ENCODE assay signal across 6 cellular contexts in the genomic region with DNA sequence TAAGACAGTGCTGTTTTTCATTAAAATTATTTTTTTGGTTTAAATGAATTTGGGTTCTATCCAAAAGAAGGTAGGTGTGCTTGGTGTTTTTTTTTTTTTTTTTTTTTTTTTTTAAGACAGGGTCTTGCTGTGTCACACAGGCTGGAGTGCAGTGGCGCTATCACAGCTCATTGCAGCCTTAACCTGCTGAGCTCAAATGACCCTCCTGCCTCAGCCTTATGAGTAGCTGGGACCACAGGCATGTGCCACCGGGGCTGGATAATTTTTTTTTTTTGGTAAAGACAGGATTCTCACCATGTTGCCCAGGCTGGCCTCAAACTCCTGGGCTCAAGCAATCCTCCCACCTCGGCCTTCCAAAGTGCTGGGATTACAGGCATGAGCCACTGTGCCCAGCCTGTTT. TPM values are rescaled to one million over a fixed set of nuclear protein-coding genes. Genes with fewer than 3 reads are reported as not detected.
A peak's percentile ranks its signal among the peaks of the same experiment; 100 is the strongest.
DNase-seq lines count a peak whose midpoint lies in the region; ATAC-seq and TF ChIP-seq lines count a peak whose summit lies in the region.
"Not testable (repeated sequence)": the region's sequence is repeated elsewhere in the genome, so short reads cannot be mapped to it uniquely, and the experiment has no call there.

No MANE protein-coding gene starts in this region.

- not testable (repeated sequence) for H3K4me3 ChIP-seq in RWPE2 (ENCODE audit: severe bottlenecking); cardiac muscle cell
- H3K4me3 ChIP-seq in ascending aorta = peak overlapping the region in 1 of 2 donors; percentile 33

- peaks cover 34% of the 10 kb centered on the region for H3K4me1 ChIP-seq in RWPE2 (ENCODE audit: insufficient read depth, poor library complexity, severe bottlenecking)
- peaks cover 8 to 40% of the 10 kb centered on the region in 2 donors for H3K4me1 ChIP-seq in ascending aorta
- H3K4me1 ChIP-seq in cardiac muscle cell (ENCODE audit: low read depth) = peaks cover 63% of the 10 kb centered on the region

- not testable (repeated sequence) for H3K36me3 ChIP-seq in RWPE2 (ENCODE audit: low read depth); ascending aorta; cardiac muscle cell

- H3K27ac ChIP-seq in RWPE2 (ENCODE audit: poor library complexity, severe bottlenecking) = peak overlapping the region; percentile 14
- H3K27ac ChIP-seq in ascending aorta = peak overlapping the region; percentile 62 to 65
- peak overlapping the region; percentile 53 for H3K27ac ChIP-seq in cardiac muscle cell

- DNase-seq in HEK293T (ENCODE audit: extremely low spot score); RWPE2 (ENCODE audit: low spot score); ascending aorta (ENCODE audit: low spot score in 2 of 2); cardiac muscle cell (ENCODE audit: low read depth in 1 of 2, low spot score in 1 of 2); left ventricle myocardium superior; sciatic nerve (ENCODE audit: low spot score): not testable (repeated sequence)

- not testable (repeated sequence) for TF ChIP-seq CTCF in RWPE2 (IDR thresholded peaks at IDR 0.05; ENCODE audit: poor library complexity, severe bottlenecking); ascending aorta (IDR thresholded peaks at IDR 0.05); cardiac muscle cell (IDR thresholded peaks at IDR 0.05; ENCODE audit: low read depth, low read length)

- H3K27me3 ChIP-seq in RWPE2 (ENCODE audit: insufficient read depth, poor library complexity, severe bottlenecking); ascending aorta; cardiac muscle cell: not testable (repeated sequence)

- H3K9me3 ChIP-seq in RWPE2 (ENCODE audit: severe bottlenecking); ascending aorta; cardiac muscle cell (ENCODE audit: low read depth): not testable (repeated sequence)

- intact Hi-C loops in ascending aorta (cut with DNase I); left ventricle myocardium superior (cut with micrococcal nuclease); sciatic nerve (cut with DNase I): not testable (repeated sequence)

- ATAC-seq in RWPE2 (ENCODE audit: low read depth) = not testable (repeated sequence)
- ATAC-seq in left ventricle myocardium superior (peak; percentile 41), sciatic nerve (peak; percentile 39)

- CTCF ChIA-PET in HEK293T (lab: Yijun Ruan, JAX) = not testable (repeated sequence)

- POLR2A ChIA-PET in HEK293T (lab: Yijun Ruan, JAX) = interaction anchor here (0.6 kb wide), 1 partner anchor 55 kb away, joined by 4 read pairs; no protein-coding TSS in a partner anchor

TF ChIP-seq in HEK293T, 16 proteins besides CTCF, POLR2A, EP300 and RAD21:
- TF ChIP-seq ZNF384 (IDR thresholded peaks at IDR 0.05) = peak; percentile 10; the same call in 1 of the 2 replicates

RNA-seq across cellular contexts. Expression of gene PDLIM5, which starts 27.1 kb away (rescaled TPM):
- total RNA-seq in ascending aorta (103 TPM), cardiac muscle cell (426 and 434 TPM in 2 replicates), left ventricle myocardium superior (1,169 TPM), sciatic nerve (211 TPM)
- polyA plus RNA-seq in cardiac muscle cell = 446 and 541 TPM in 2 replicates
